ENCODE assay signal across 8 cellular contexts in genomic region chr5:123036391-123037103, GRCh38. TPM values are rescaled to one million over a fixed set of nuclear protein-coding genes. Genes with fewer than 3 reads are reported as not detected.
DNase-seq lines count a peak whose midpoint lies in the region; ATAC-seq, FAIRE-seq and TF ChIP-seq lines count a peak whose summit lies in the region.

PPIC (minus strand) TSS chr5:123036725; CDS start chr5:123036625, 100 bp downstream.

- no peaks in the 10 kb centered on the region for H3K27me3 ChIP-seq in left ventricle myocardium inferior (ENCODE audit: low read depth)
- no peaks in the 10 kb centered on the region for H3K27me3 ChIP-seq in parathyroid adenoma (ENCODE audit: control insufficient read depth, insufficient read depth, low read length)

- H3K4me1 ChIP-seq in left ventricle myocardium inferior: peaks cover 68% of the 10 kb centered on the region
- no peaks in the 10 kb centered on the region for H3K4me1 ChIP-seq in parathyroid adenoma

- H3K79me2 ChIP-seq in parathyroid adenoma: peaks cover 2% of the 10 kb centered on the region

- no peak for FAIRE-seq in GM12892 (lab: Jason Lieb, UNC)

- intact Hi-C loops in left ventricle myocardium inferior (cut with micrococcal nuclease): no loop called here

- ATAC-seq in HG02870 (IDR thresholded peaks at IDR 0.05; ENCODE audit: unreplicated experiment): peak; percentile 45

- DNase-seq in AG20443 (ENCODE audit: low spot score) (peak; percentile 99), GM12892 (ENCODE audit: insufficient read length) (peak; percentile 30), NCI-H526 (lab: John Stamatoyannopoulos, UW) (peak; percentile 37 to 83), astrocyte of the cerebellum (ENCODE audit: low read depth) (peak; percentile 33), left ventricle myocardium inferior (peak; percentile 90), DMS153 treated with DMSO at 0.1 percent for 48 hours (lab: John Stamatoyannopoulos, UW; ENCODE audit: unreplicated experiment) (no peak)

- H3K36me3 ChIP-seq in left ventricle myocardium inferior (no peaks in the 10 kb centered on the region), parathyroid adenoma (ENCODE audit: control insufficient read depth, insufficient read depth, low read length) (no peaks in the 10 kb centered on the region)

- in situ Hi-C loops in astrocyte of the cerebellum (cut with HindIII; ENCODE audit: low sequenced_read_pairs): no loop called here

- H3K4me3 ChIP-seq in astrocyte of the cerebellum (ENCODE audit: low read depth, low read length) (peak within 1 kb of the TSS; percentile 68), left ventricle myocardium inferior (peak within 1 kb of the TSS; percentile 84), parathyroid adenoma (ENCODE audit: low read depth, low read length) (peak within 1 kb of the TSS; percentile 82)

- TF ChIP-seq CTCF in astrocyte of the cerebellum (IDR thresholded peaks at IDR 0.05; ENCODE audit: low read depth, low read length, missing control alignments) (no peak), left ventricle myocardium inferior (IDR thresholded peaks at IDR 0.05; ENCODE audit: borderline replicate concordance) (no peak), parathyroid adenoma (IDR thresholded peaks at IDR 0.05) (no peak)

- peak within 1 kb of the TSS; percentile 98 for H3K27ac ChIP-seq in left ventricle myocardium inferior (replicated peaks)
- H3K27ac ChIP-seq in parathyroid adenoma: peak within 1 kb of the TSS; percentile 80

- H2AFZ ChIP-seq in parathyroid adenoma: peak within 1 kb of the TSS; percentile 93

- peak within 1 kb of the TSS; percentile 79 for H3K4me2 ChIP-seq in parathyroid adenoma (ENCODE audit: low read length)

- no peak for TF ChIP-seq POLR2A in GM12892 (IDR thresholded peaks at IDR 0.05; ENCODE audit: low read depth, low read length)

- no peak within 1 kb of the TSS for H3K9ac ChIP-seq in parathyroid adenoma

- H3K9me3 ChIP-seq in left ventricle myocardium inferior (replicated peaks): no peaks in the 10 kb centered on the region
- H3K9me3 ChIP-seq in parathyroid adenoma (ENCODE audit: control insufficient read depth, low read length): no peaks in the 10 kb centered on the region

RNA-seq across cellular contexts. Expression of gene PPIC, which starts in this region (rescaled TPM):
- polyA plus RNA-seq in GM12892 (2012; ENCODE audit: missing spikeins): not detected
- total RNA-seq in left ventricle myocardium inferior: 47.5 TPM
